In genomic region chr2:138818479-138818878, GRCh38 we compare ENCODE assay signal across 1 cellular context.
TF ChIP-seq lines count a peak whose summit lies in the region.

No MANE protein-coding gene starts in this region.

TF ChIP-seq in WTC11, 78 proteins besides CTCF, POLR2A, EP300 and RAD21 (continued from another document):
- TF ChIP-seq USF1 (CRISPR knock-in tag; IDR thresholded peaks at IDR 0.05) (no peak), KAT7 (CRISPR knock-in tag; IDR thresholded peaks at IDR 0.05; ENCODE audit: borderline replicate concordance) (no peak)
